8 cellular contexts compared by ENCODE assay signal in genomic region chr16:56673916-56674315, GRCh38. TPM values are rescaled to one million over a fixed set of nuclear protein-coding genes. Genes with fewer than 3 reads are reported as not detected.
A peak's percentile ranks its signal among the peaks of the same experiment; 100 is the strongest.
DNase-seq lines count a peak whose midpoint lies in the region; ATAC-seq, FAIRE-seq and TF ChIP-seq lines count a peak whose summit lies in the region.

No MANE protein-coding gene starts in this region.

- ATAC-seq in left colon (peak; percentile 39), GM21717 (IDR thresholded peaks at IDR 0.05; ENCODE audit: unreplicated experiment) (no peak)

- POLR2A ChIA-PET in BJ (lab: Charles Lee) = interaction anchor here (0.7 kb wide), 1 partner anchor 9 kb away, joined by 3 read pairs; no protein-coding TSS in a partner anchor

- no peaks in the 10 kb centered on the region for H3K9me3 ChIP-seq in ascending aorta

- no peak overlapping the region for H3K27ac ChIP-seq in ascending aorta

- no peaks in the 10 kb centered on the region for H3K36me3 ChIP-seq in BJ (ENCODE audit: control insufficient read depth, insufficient read depth, low read length)
- no peaks in the 10 kb centered on the region for H3K36me3 ChIP-seq in ascending aorta

- H3K4me3 ChIP-seq in BJ (ENCODE audit: low read depth, low read length) = no peak overlapping the region
- H3K4me3 ChIP-seq in ascending aorta = no peak overlapping the region

- DNase-seq in BJ (ENCODE audit: low read depth) (no peak), HT-29 (ENCODE audit: low spot score) (peak; percentile 55), ascending aorta (ENCODE audit: low spot score in 2 of 2) (peak in 1 of 2 donors; percentile 75), left colon (peak in 1 of 2 donors; percentile 38), AG08395 (ENCODE audit: low spot score) (no peak), frontal cortex (ENCODE audit: low spot score in 2 of 2) (no peak), NCI-H1694 treated with DMSO at 0.1 percent for 48 hours (lab: John Stamatoyannopoulos, UW) (no peak)

- FAIRE-seq in frontal cortex (lab: Jason Lieb, UNC) = no peak

- H3K4me1 ChIP-seq in ascending aorta = peaks cover 0 to 7% of the 10 kb centered on the region in 2 donors

- H3K27me3 ChIP-seq in BJ (ENCODE audit: control insufficient read depth, insufficient read depth, low read length) (peaks cover 38% of the 10 kb centered on the region), ascending aorta (no peaks in the 10 kb centered on the region)

- intact Hi-C loops in ascending aorta (cut with DNase I) = loop anchor here (1.0 kb wide), 2 partner anchors 28 to 115 kb away; no protein-coding TSS in a partner anchor
- intact Hi-C loops in left colon (cut with DNase I, micrococcal nuclease) = no loop called here

- TF ChIP-seq CTCF in BJ (IDR thresholded peaks at IDR 0.05; ENCODE audit: insufficient read depth, low read depth, low read length) (peak; percentile 53; the same call in 1 of the 2 replicates), ascending aorta (IDR thresholded peaks at IDR 0.05) (peak; percentile 46 to 71 (median 62))

- CTCF ChIA-PET in BJ (lab: Yijun Ruan, JAX) = interaction anchor here (0.6 to 2.6 kb wide), 7 partner anchors 10 to 65 kb away, joined by 4 to 12 read pairs (median 4); partner anchors contain the start of gene MT1X

RNA-seq across cellular contexts. Expression of gene MT1H, which starts 4.3 kb away (rescaled TPM):
- polyA plus RNA-seq in BJ (2011; rRNA removed) = not detected in 2 replicates
- not detected in 2 replicates for polyA minus RNA-seq in BJ (2011; rRNA and poly(A)+ RNA removed)
- total RNA-seq in HT-29 (2014; rRNA removed; shearing (Covaris generic)) = not detected in 2 replicates
- total RNA-seq in ascending aorta (not detected), left colon (10 to 100 TPM in 1 of 2 donors, 1 to 10 TPM in 1; 3.3 to 80.9 TPM), frontal cortex (not detected)

RNA-seq across cellular contexts. Expression of gene MT1G, which starts 6.1 kb away (rescaled TPM):
- polyA plus RNA-seq in BJ (2011; rRNA removed) = 2.4 and 2.9 TPM in 2 replicates
- polyA minus RNA-seq in BJ (2011; rRNA and poly(A)+ RNA removed) = 0.81 and 3.1 TPM in 2 replicates
- 0.50 and 1.5 TPM in 2 replicates for total RNA-seq in HT-29 (2014; rRNA removed; shearing (Covaris generic))
- 36.6 TPM for total RNA-seq in ascending aorta
- total RNA-seq in left colon = 100 to 1,000 TPM in 1 of 2 donors, 10 to 100 TPM in 1; 22.4 to 484 TPM
- not detected for total RNA-seq in frontal cortex

RNA-seq across cellular contexts. Expression of gene MT1X, which starts 8.4 kb away (rescaled TPM):
- 55.5 and 60.2 TPM in 2 replicates for polyA plus RNA-seq in BJ (2011; rRNA removed)
- polyA minus RNA-seq in BJ (2011; rRNA and poly(A)+ RNA removed) = 176 and 360 TPM in 2 replicates
- total RNA-seq in HT-29 (2014; rRNA removed; shearing (Covaris generic)) = 29.2 and 29.4 TPM in 2 replicates
- 2,291 TPM for total RNA-seq in ascending aorta
- total RNA-seq in left colon = 10 to 100 TPM; 29.5 to 63.4 TPM
- total RNA-seq in frontal cortex = 7.7 TPM

RNA-seq across cellular contexts. Expression of gene MT1F, which starts 16.2 kb away (rescaled TPM):
- 7.8 and 11.3 TPM in 2 replicates for polyA plus RNA-seq in BJ (2011; rRNA removed)
- polyA minus RNA-seq in BJ (2011; rRNA and poly(A)+ RNA removed) = 10.8 and 11.2 TPM in 2 replicates
- 4.7 and 5.6 TPM in 2 replicates for total RNA-seq in HT-29 (2014; rRNA removed; shearing (Covaris generic))
- total RNA-seq in ascending aorta (9.8 TPM), left colon (10 to 100 TPM in 1 of 2 donors, 1 to 10 TPM in 1; 9.0 to 71.2 TPM), frontal cortex (1.2 TPM)

RNA-seq across cellular contexts. Expression of gene MT1B, which starts 22.2 kb away (rescaled TPM):
- polyA plus RNA-seq in BJ (2011; rRNA removed) = not detected in 2 replicates
- polyA minus RNA-seq in BJ (2011; rRNA and poly(A)+ RNA removed) = not detected in 2 replicates
- total RNA-seq in HT-29 (2014; rRNA removed; shearing (Covaris generic)) = not detected in 2 replicates
- total RNA-seq in ascending aorta (not detected), left colon (not detected), frontal cortex (not detected)

Comparison
In these comparisons a context has a peak if more than half of its experiments do, and no peak if none do; other contexts are left out.
1. RNA of gene MT1X, which starts 8.4 kb away (total RNA-seq): 2,291 TPM in ascending aorta (single experiment); 29.5 to 63.4 TPM in left colon, 29.2 to 29.4 TPM in HT-29 and 7.7 TPM in frontal cortex (single experiment); every median in the first group is over 10 times any median in the second.